In genomic region chr13:109366521-109366920, GRCh38 we compare ENCODE assay signal across 29 cellular contexts.
"Had no signal": no experiment of that assay in that cellular context is flagged by ENCODE, and none has a peak within 500 bp of the region (broad histone marks: within the 10 kb centered on the region; RNA-seq: fewer than 3 reads in every experiment).

No MANE protein-coding gene starts in this region.

- H3K27me3 ChIP-seq: adrenal gland, body of pancreas, Peyer's patch, SJSA1 had no signal

- H3K9ac ChIP-seq: KMS-11 had no signal

- H3K36me3 ChIP-seq: adrenal gland, Peyer's patch, SJSA1 had no signal

- H3K9me3 ChIP-seq: adrenal gland, body of pancreas, Peyer's patch had no signal

- DNase-seq: activated CD4-positive, alpha-beta memory T cell treated with anti-CD3 and anti-CD28 coated beads, Interleukin-2, amount 10 ng/mL, durations not matched to agents 7 days and 5 days; activated CD4-positive, alpha-beta T cell treated with anti-CD3 and anti-CD28 coated beads for 36 hours; activated CD4-positive, alpha-beta T cell treated with anti-CD3 and anti-CD28 coated beads, Interleukin-2, amount 50 U/mL, for 1 hour; activated CD4-positive, CD25-positive, alpha-beta regulatory T cell; activated gamma-delta T cell treated with Interleukin-2 at 50 U/mL for 16 hours; activated naive CD4-positive, alpha-beta T cell treated with anti-CD3 and anti-CD28 coated beads, Interleukin-2, amount 10 ng/mL, durations not matched to agents 7 days and 5 days; activated naive CD8-positive, alpha-beta T cell treated with anti-CD3 and anti-CD28 coated beads for 36 hours; activated T-cell treated with anti-CD3 and anti-CD28 coated beads for 4 hours; activated T-cell treated with anti-CD3 and anti-CD28 coated beads, Interleukin-2, amount 50 U/mL, for 48 hours; adrenal gland; aorta; body of pancreas; central memory CD4-positive, alpha-beta T cell; NCI-H1092; NCI-H2029; NCI-H2107; NCI-H2171 treated with DMSO at 0.1 percent for 48 hours; NCI-H226; NCI-H526; NK-92 treated with Interleukin-12 subunit alpha and Interleukin-12 subunit beta, amount 100 ng/mL, for 24 hours; Peyer's patch; Right ventricle myocardium superior; SW 1271 had no signal

- H3K4me3 ChIP-seq: adrenal gland, body of pancreas, Peyer's patch, SJSA1 had no signal

- H3K27ac Mint-ChIP-seq: activated CD4-positive, alpha-beta memory T cell treated with anti-CD3 and anti-CD28 coated beads, Interleukin-2, amount 10 ng/mL, durations not matched to agents 7 days and 5 days; activated CD4-positive, alpha-beta T cell treated with anti-CD3 and anti-CD28 coated beads for 36 hours; activated naive CD4-positive, alpha-beta T cell treated with anti-CD3 and anti-CD28 coated beads, Interleukin-2, amount 10 ng/mL, durations not matched to agents 7 days and 5 days; activated naive CD8-positive, alpha-beta T cell treated with anti-CD3 and anti-CD28 coated beads for 36 hours; activated T-helper 17 cell treated with anti-CD3 and anti-CD28 coated beads, Interleukin-2, amount 50 U/mL, for 72 hours; T-helper 1 cell treated with Interleukin-12 subunit alpha and Interleukin-12 subunit beta and Interleukin-4 antibody, amounts not matched to agents 30 μg/mL and 1 μg/mL, for 36 hours had no signal

- H3K9me3 Mint-ChIP-seq: activated naive CD4-positive, alpha-beta T cell treated with anti-CD3 and anti-CD28 coated beads, Interleukin-2, amount 10 ng/mL, durations not matched to agents 7 days and 5 days; activated T-helper 17 cell treated with anti-CD3 and anti-CD28 coated beads, Interleukin-2, amount 50 U/mL, for 72 hours; T-helper 1 cell treated with Interleukin-12 subunit alpha and Interleukin-12 subunit beta and Interleukin-4 antibody, amounts not matched to agents 30 μg/mL and 1 μg/mL, for 36 hours had no signal

- H3K4me1 ChIP-seq: adrenal gland, body of pancreas, Peyer's patch, SJSA1 had no signal

- H3K27me3 Mint-ChIP-seq: activated CD4-positive, alpha-beta memory T cell treated with anti-CD3 and anti-CD28 coated beads, Interleukin-2, amount 10 ng/mL, durations not matched to agents 7 days and 5 days; activated naive CD4-positive, alpha-beta T cell treated with anti-CD3 and anti-CD28 coated beads, Interleukin-2, amount 10 ng/mL, durations not matched to agents 7 days and 5 days had no signal

- H3K4me2 ChIP-seq: KMS-11 had no signal

- ATAC-seq: activated CD4-positive, alpha-beta T cell treated with anti-CD3 and anti-CD28 coated beads for 36 hours; activated T-helper 17 cell treated with anti-CD3 and anti-CD28 coated beads, Interleukin-2, amount 50 U/mL, for 72 hours; body of pancreas; SK-N-SH treated with all-trans-retinoic acid at 6 μM for 48 hours had no signal

- H3K4me1 Mint-ChIP-seq: activated CD4-positive, alpha-beta memory T cell treated with anti-CD3 and anti-CD28 coated beads, Interleukin-2, amount 10 ng/mL, durations not matched to agents 7 days and 5 days; activated CD4-positive, alpha-beta T cell treated with anti-CD3 and anti-CD28 coated beads for 36 hours; activated naive CD4-positive, alpha-beta T cell treated with anti-CD3 and anti-CD28 coated beads, Interleukin-2, amount 10 ng/mL, durations not matched to agents 7 days and 5 days; activated naive CD8-positive, alpha-beta T cell treated with anti-CD3 and anti-CD28 coated beads for 36 hours; activated T-helper 17 cell treated with anti-CD3 and anti-CD28 coated beads, Interleukin-2, amount 50 U/mL, for 72 hours had no signal

- H3K36me3 Mint-ChIP-seq: activated naive CD4-positive, alpha-beta T cell treated with anti-CD3 and anti-CD28 coated beads, Interleukin-2, amount 10 ng/mL, durations not matched to agents 7 days and 5 days; activated naive CD8-positive, alpha-beta T cell treated with anti-CD3 and anti-CD28 coated beads for 36 hours had no signal

- H3K27ac ChIP-seq: adrenal gland, body of pancreas, KMS-11, Peyer's patch, RWPE1, SJSA1 had no signal

- H3K4me3 Mint-ChIP-seq: activated CD4-positive, alpha-beta memory T cell treated with anti-CD3 and anti-CD28 coated beads, Interleukin-2, amount 10 ng/mL, durations not matched to agents 7 days and 5 days; activated CD4-positive, alpha-beta T cell treated with anti-CD3 and anti-CD28 coated beads for 36 hours; activated naive CD4-positive, alpha-beta T cell treated with anti-CD3 and anti-CD28 coated beads, Interleukin-2, amount 10 ng/mL, durations not matched to agents 7 days and 5 days; activated naive CD8-positive, alpha-beta T cell treated with anti-CD3 and anti-CD28 coated beads for 36 hours; activated T-helper 17 cell treated with anti-CD3 and anti-CD28 coated beads, Interleukin-2, amount 50 U/mL, for 72 hours; T-helper 1 cell treated with Interleukin-12 subunit alpha and Interleukin-12 subunit beta and Interleukin-4 antibody, amounts not matched to agents 30 μg/mL and 1 μg/mL, for 36 hours had no signal
